In the genomic region with DNA sequence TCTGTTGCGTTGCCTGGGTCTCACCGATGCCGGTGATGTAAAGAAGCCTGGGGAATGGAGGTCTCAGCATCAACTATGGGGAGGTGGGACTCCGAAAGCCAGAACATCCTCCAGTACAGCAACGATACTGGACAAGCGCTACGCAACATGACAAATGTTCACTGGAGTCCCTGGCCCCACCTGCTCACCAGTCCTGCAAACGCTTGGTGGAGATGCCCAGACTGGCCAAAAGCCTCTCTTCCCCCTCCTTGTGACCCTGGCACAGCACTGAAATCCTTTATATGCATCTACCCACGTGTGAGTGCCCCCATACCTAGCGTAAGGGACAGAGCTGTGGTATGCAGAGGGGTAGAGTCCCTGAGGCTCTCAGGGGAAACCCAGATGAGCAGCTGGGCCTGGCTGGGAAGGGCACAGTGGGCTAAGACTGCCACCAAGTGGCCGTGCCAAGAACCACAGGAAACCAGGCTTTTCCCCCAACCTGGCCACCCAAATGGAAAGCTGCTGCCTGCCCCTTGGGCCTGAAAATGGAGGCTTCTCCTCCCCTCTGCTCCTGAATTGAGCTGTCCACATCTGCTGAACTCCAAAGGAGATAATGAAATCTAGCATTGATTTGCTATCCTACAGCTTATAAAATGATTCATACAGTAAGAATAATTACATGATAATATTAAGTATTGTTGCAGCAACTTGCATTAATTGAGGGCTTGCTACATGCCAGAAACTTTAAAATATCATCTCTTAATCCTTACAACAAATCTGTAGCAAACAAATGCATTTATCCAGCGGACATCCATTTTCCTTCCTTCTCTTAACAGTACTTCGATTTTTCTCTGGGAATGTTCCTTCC, we compare ENCODE assay signal across 9 cellular contexts. TPM values are rescaled to one million over a fixed set of nuclear protein-coding genes. Genes with fewer than 3 reads are reported as not detected.
A peak's percentile ranks its signal among the peaks of the same experiment; 100 is the strongest.
DNase-seq lines count a peak whose midpoint lies in the region; FAIRE-seq and TF ChIP-seq lines count a peak whose summit lies in the region.
"Had no signal": no experiment of that assay in that cellular context is flagged by ENCODE, and none has a peak within 500 bp of the region (broad histone marks: within the 10 kb centered on the region; RNA-seq: fewer than 3 reads in every experiment).

No MANE protein-coding gene starts in this region.

- FAIRE-seq in astrocyte (lab: Jason Lieb, UNC): peak; percentile 5
- FAIRE-seq: A204.1 had no signal

- peak; percentile 59 to 79 (median 64) for DNase-seq in NCI-H1417 (lab: John Stamatoyannopoulos, UW)
- no peak for DNase-seq in NCI-H1417 treated with DMSO at 0.1 percent for 48 hours (lab: John Stamatoyannopoulos, UW)
- DNase-seq in HAP-1 (ENCODE audit: low spot score in 2 of 2): peak; percentile 23 to 65
- DNase-seq in MM.1S: peak; percentile 71
- peak in 4 of 5 donors; percentile 31 to 59 (median 41) for DNase-seq in T-helper 1 cell
- peak; percentile 4 for DNase-seq in astrocyte (ENCODE audit: low read depth)
- DNase-seq in hypothalamus (lab: John Stamatoyannopoulos, UW): peak in 44 of 51 donors; percentile 19 to 78 (median 48)
- peak; percentile 32 to 58 for DNase-seq in stimulated activated CD4-positive, alpha-beta T cell treated with anti-CD3 and anti-CD28 coated beads, Interleukin-15, amount 100 ng/mL, for 1 hour (ENCODE audit: low read depth in 1 of 2, low spot score in 1 of 2)

- H3K36me3 Mint-ChIP-seq in astrocyte (ENCODE audit: low read depth, unreplicated experiment): no peaks in the 10 kb centered on the region

- in situ Hi-C loops in HAP-1 (cut with MboI; ENCODE audit: low sequenced_read_pairs): loop anchor here (10.0 to 25.0 kb wide), 3 partner anchors 702 to 1065 kb away; a partner anchor contains a TSS

- H3K4me1 Mint-ChIP-seq in astrocyte (ENCODE audit: low read depth, unreplicated experiment): peaks cover 15% of the 10 kb centered on the region

- no peaks in the 10 kb centered on the region for H4K20me1 ChIP-seq in MM.1S (ENCODE audit: insufficient read depth, low read length)
- no peaks in the 10 kb centered on the region for H4K20me1 ChIP-seq in astrocyte (ENCODE audit: insufficient read depth, low read length)

- H3K27ac ChIP-seq in MM.1S (ENCODE audit: low read length): no peak overlapping the region
- H3K27ac ChIP-seq in astrocyte (ENCODE audit: low read depth, low read length): no peak overlapping the region

- H3K4me3 ChIP-seq in HAP-1 (no peak overlapping the region), MM.1S (ENCODE audit: low read length) (no peak overlapping the region), astrocyte (ENCODE audit: insufficient read depth, low read depth, low read length) (no peak overlapping the region)

- TF ChIP-seq CTCF in MM.1S (IDR thresholded peaks at IDR 0.05; ENCODE audit: low read length): peak; percentile 94
- TF ChIP-seq CTCF in astrocyte (IDR thresholded peaks at IDR 0.05; ENCODE audit: insufficient read depth, low read depth, low read length): peak; percentile 90

- H3K27ac Mint-ChIP-seq in astrocyte (ENCODE audit: unreplicated experiment): no peak overlapping the region

- H3K36me3 ChIP-seq in HAP-1 (replicated peaks) (no peaks in the 10 kb centered on the region), MM.1S (replicated peaks; ENCODE audit: insufficient read depth, low read length) (no peaks in the 10 kb centered on the region), astrocyte (ENCODE audit: insufficient read depth, low read length) (no peaks in the 10 kb centered on the region)

- H3K9ac ChIP-seq in MM.1S (ENCODE audit: low read length): no peak overlapping the region
- H3K9ac ChIP-seq in astrocyte (ENCODE audit: low read length): no peak overlapping the region

- H3F3A ChIP-seq in MM.1S (ENCODE audit: insufficient read depth, low read length): 0 out of 2 replicates have a peak, but pooled peaks cover 6% of the 10 kb centered on the region

- no peaks in the 10 kb centered on the region for H3K79me2 ChIP-seq in MM.1S (ENCODE audit: low read length)
- no peaks in the 10 kb centered on the region for H3K79me2 ChIP-seq in astrocyte (ENCODE audit: insufficient read depth, low read length)

- H3K27me3 ChIP-seq in HAP-1 (ENCODE audit: low read depth) (peaks cover 12% of the 10 kb centered on the region; the same call in 1 of the 2 replicates), MM.1S (replicated peaks; ENCODE audit: insufficient read depth, low read length) (no peaks in the 10 kb centered on the region), astrocyte (ENCODE audit: insufficient read depth, low read length) (peaks cover 10% of the 10 kb centered on the region)

- no peaks in the 10 kb centered on the region for H3K4me1 ChIP-seq in HAP-1
- peaks cover 17% of the 10 kb centered on the region for H3K4me1 ChIP-seq in MM.1S (ENCODE audit: low read length)
- H3K4me1 ChIP-seq in astrocyte (ENCODE audit: insufficient read depth, low read length): no peaks in the 10 kb centered on the region

- H3K4me2 ChIP-seq in MM.1S (ENCODE audit: low read depth, low read length) (no peak overlapping the region), astrocyte (ENCODE audit: low read length) (no peak overlapping the region)

- no peaks in the 10 kb centered on the region for H3K9me3 Mint-ChIP-seq in astrocyte (ENCODE audit: unreplicated experiment)

- H3K9me3 ChIP-seq in HAP-1: no peaks in the 10 kb centered on the region
- no peaks in the 10 kb centered on the region for H3K9me3 ChIP-seq in MM.1S (replicated peaks; ENCODE audit: insufficient read depth, low read length)
- no peaks in the 10 kb centered on the region for H3K9me3 ChIP-seq in astrocyte (ENCODE audit: insufficient read depth, low read depth, low read length)

- H2AFZ ChIP-seq in MM.1S (ENCODE audit: low read length): no peak overlapping the region
- no peak overlapping the region for H2AFZ ChIP-seq in astrocyte (ENCODE audit: low read depth, low read length)

- H3K9me2 ChIP-seq in MM.1S (replicated peaks; ENCODE audit: insufficient read depth, low read length): no peaks in the 10 kb centered on the region

- H3K4me3 Mint-ChIP-seq in astrocyte (ENCODE audit: unreplicated experiment): no peak overlapping the region

- peaks cover 5% of the 10 kb centered on the region for H3K27me3 Mint-ChIP-seq in astrocyte (ENCODE audit: low read depth, unreplicated experiment)

RNA-seq across cellular contexts. Expression of a gene that starts 24.8 kb away (rescaled TPM):
- total RNA-seq in astrocyte: 9.4 and 10.1 TPM in 2 replicates
